30 cellular contexts compared by ENCODE assay signal in genomic region chrX:131316260-131316659, GRCh38. TPM values are rescaled to one million over a fixed set of nuclear protein-coding genes. Genes with fewer than 3 reads are reported as not detected.
"Had no signal": no experiment of that assay in that cellular context is flagged by ENCODE, and none has a peak within 500 bp of the region (broad histone marks: within the 10 kb centered on the region; RNA-seq: fewer than 3 reads in every experiment).

No MANE protein-coding gene starts in this region.

- H3K4me1 Mint-ChIP-seq: activated CD4-positive, alpha-beta memory T cell treated with anti-CD3 and anti-CD28 coated beads, Interleukin-2, amount 10 ng/mL, durations not matched to agents 7 days and 5 days; activated CD4-positive, alpha-beta T cell treated with anti-CD3 and anti-CD28 coated beads, Interleukin-2, amount 10 ng/mL, durations not matched to agents 24 days and 14 days; activated CD8-positive, alpha-beta memory T cell treated with anti-CD3 and anti-CD28 coated beads, Interleukin-2, amount 10 ng/mL, durations not matched to agents 7 days and 5 days; activated naive CD8-positive, alpha-beta T cell treated with anti-CD3 and anti-CD28 coated beads for 36 hours; natural killer cell; T-helper 17 cell had no signal

- H3K27ac ChIP-seq: adrenal gland, cardiac muscle cell, gastrocnemius medialis, lower lobe of right lung, spleen, suprapubic skin, tibial artery, upper lobe of right lung had no signal

- DNase-seq: activated CD4-positive, alpha-beta memory T cell treated with anti-CD3 and anti-CD28 coated beads, Interleukin-2, amount 10 ng/mL, durations not matched to agents 7 days and 5 days; activated CD4-positive, alpha-beta T cell treated with anti-CD3 and anti-CD28 coated beads, Interleukin-2, amount 10 ng/mL, durations not matched to agents 24 days and 14 days; activated CD4-positive, CD25-positive, alpha-beta regulatory T cell treated with anti-CD3 and anti-CD28 coated beads, Interleukin-2, amount 50 U/mL, for 72 hours; activated CD8-positive, alpha-beta memory T cell treated with anti-CD3 and anti-CD28 coated beads, Interleukin-2, amount 10 ng/mL, durations not matched to agents 7 days and 5 days; activated naive CD4-positive, alpha-beta T cell treated with Interleukin-2 at 50 U/mL for 16 hours; activated naive CD8-positive, alpha-beta T cell treated with anti-CD3 and anti-CD28 coated beads for 36 hours; activated T-cell treated with anti-CD3 and anti-CD28 coated beads, Interleukin-2, amount 50 U/mL, for 72 hours; adrenal gland; aorta; cerebellar nuclear complex; cortex of kidney; effector memory CD8-positive, alpha-beta T cell; erythroblast; gastrocnemius medialis; glutamatergic neuron; islet precursor cell; lower lobe of right lung; mesendoderm; natural killer cell; posterior cingulate gyrus; spleen; stimulated activated naive CD4-positive, alpha-beta T cell; T-helper 17 cell; tibial artery; upper lobe of right lung had no signal

- H3K4me1 ChIP-seq: adrenal gland, gastrocnemius medialis, lower lobe of right lung, spleen, suprapubic skin, tibial artery, upper lobe of right lung had no signal

- H3K9me3 Mint-ChIP-seq: activated CD4-positive, alpha-beta memory T cell treated with anti-CD3 and anti-CD28 coated beads, Interleukin-2, amount 10 ng/mL, durations not matched to agents 7 days and 5 days; activated CD4-positive, alpha-beta T cell treated with anti-CD3 and anti-CD28 coated beads, Interleukin-2, amount 10 ng/mL, durations not matched to agents 24 days and 14 days; activated naive CD8-positive, alpha-beta T cell treated with anti-CD3 and anti-CD28 coated beads for 36 hours; activated T-cell treated with anti-CD3 and anti-CD28 coated beads, Interleukin-2, amount 50 U/mL, for 72 hours; brain; effector memory CD8-positive, alpha-beta T cell; natural killer cell had no signal

- H3K27ac Mint-ChIP-seq: activated CD4-positive, alpha-beta memory T cell treated with anti-CD3 and anti-CD28 coated beads, Interleukin-2, amount 10 ng/mL, durations not matched to agents 7 days and 5 days; activated CD4-positive, alpha-beta T cell treated with anti-CD3 and anti-CD28 coated beads, Interleukin-2, amount 10 ng/mL, durations not matched to agents 24 days and 14 days; activated CD8-positive, alpha-beta memory T cell treated with anti-CD3 and anti-CD28 coated beads, Interleukin-2, amount 10 ng/mL, durations not matched to agents 7 days and 5 days; activated naive CD8-positive, alpha-beta T cell treated with anti-CD3 and anti-CD28 coated beads for 36 hours; activated T-cell treated with anti-CD3 and anti-CD28 coated beads, Interleukin-2, amount 50 U/mL, for 72 hours; effector memory CD8-positive, alpha-beta T cell; natural killer cell; T-helper 17 cell had no signal

- H3K27me3 ChIP-seq: cardiac muscle cell, spleen, suprapubic skin, tibial artery, upper lobe of right lung had no signal

- H3K4me3 Mint-ChIP-seq: activated CD4-positive, alpha-beta memory T cell treated with anti-CD3 and anti-CD28 coated beads, Interleukin-2, amount 10 ng/mL, durations not matched to agents 7 days and 5 days; activated CD4-positive, alpha-beta T cell treated with anti-CD3 and anti-CD28 coated beads, Interleukin-2, amount 10 ng/mL, durations not matched to agents 24 days and 14 days; activated CD8-positive, alpha-beta memory T cell treated with anti-CD3 and anti-CD28 coated beads, Interleukin-2, amount 10 ng/mL, durations not matched to agents 7 days and 5 days; activated naive CD8-positive, alpha-beta T cell treated with anti-CD3 and anti-CD28 coated beads for 36 hours; activated T-cell treated with anti-CD3 and anti-CD28 coated beads, Interleukin-2, amount 50 U/mL, for 72 hours; brain; effector memory CD8-positive, alpha-beta T cell; natural killer cell; T-helper 17 cell had no signal

- H3K27me3 Mint-ChIP-seq: activated CD4-positive, alpha-beta memory T cell treated with anti-CD3 and anti-CD28 coated beads, Interleukin-2, amount 10 ng/mL, durations not matched to agents 7 days and 5 days; activated CD4-positive, alpha-beta T cell treated with anti-CD3 and anti-CD28 coated beads, Interleukin-2, amount 10 ng/mL, durations not matched to agents 24 days and 14 days; activated CD8-positive, alpha-beta memory T cell treated with anti-CD3 and anti-CD28 coated beads, Interleukin-2, amount 10 ng/mL, durations not matched to agents 7 days and 5 days; activated naive CD8-positive, alpha-beta T cell treated with anti-CD3 and anti-CD28 coated beads for 36 hours; effector memory CD8-positive, alpha-beta T cell; T-helper 17 cell had no signal

- H3K36me3 Mint-ChIP-seq: activated CD8-positive, alpha-beta memory T cell treated with anti-CD3 and anti-CD28 coated beads, Interleukin-2, amount 10 ng/mL, durations not matched to agents 7 days and 5 days; activated naive CD8-positive, alpha-beta T cell treated with anti-CD3 and anti-CD28 coated beads for 36 hours; brain; natural killer cell had no signal

- H3K4me3 ChIP-seq: adrenal gland, cardiac muscle cell, gastrocnemius medialis, lower lobe of right lung, spleen, suprapubic skin, tibial artery, upper lobe of right lung had no signal

- H3K36me3 ChIP-seq: adrenal gland, cardiac muscle cell, gastrocnemius medialis, lower lobe of right lung, spleen, suprapubic skin, tibial artery, upper lobe of right lung had no signal

- ATAC-seq: activated CD8-positive, alpha-beta memory T cell treated with anti-CD3 and anti-CD28 coated beads, Interleukin-2, amount 10 ng/mL, durations not matched to agents 7 days and 5 days; activated T-cell treated with anti-CD3 and anti-CD28 coated beads, Interleukin-2, amount 50 U/mL, for 72 hours; effector memory CD8-positive, alpha-beta T cell; gastrocnemius medialis; left lobe of liver; lower lobe of right lung; natural killer cell; T-helper 17 cell; upper lobe of right lung had no signal

- H3K9me3 ChIP-seq: adrenal gland, gastrocnemius medialis, lower lobe of right lung, spleen, suprapubic skin, tibial artery, upper lobe of right lung had no signal

RNA-seq across cellular contexts. Expression of gene IGSF1, which starts 27.2 kb away (rescaled TPM):
- total RNA-seq: activated CD4-positive, alpha-beta memory T cell treated with anti-CD3 and anti-CD28 coated beads, Interleukin-2, amount 10 ng/mL, durations not matched to agents 7 days and 5 days; activated CD4-positive, alpha-beta T cell treated with anti-CD3 and anti-CD28 coated beads, Interleukin-2, amount 10 ng/mL, durations not matched to agents 24 days and 14 days; activated CD8-positive, alpha-beta memory T cell treated with anti-CD3 and anti-CD28 coated beads, Interleukin-2, amount 10 ng/mL, durations not matched to agents 7 days and 5 days; activated naive CD8-positive, alpha-beta T cell treated with anti-CD3 and anti-CD28 coated beads for 36 hours; activated T-cell treated with anti-CD3 and anti-CD28 coated beads, Interleukin-2, amount 50 U/mL, for 72 hours; mononuclear cell; natural killer cell; spleen; T-helper 17 cell; upper lobe of right lung had no signal
